13 cellular contexts compared by ENCODE assay signal in genomic region chr2:17975401-17975800, GRCh38.
DNase-seq lines count a peak whose midpoint lies in the region; ATAC-seq, FAIRE-seq and TF ChIP-seq lines count a peak whose summit lies in the region.
"Had no signal": no experiment of that assay in that cellular context is flagged by ENCODE, and none has a peak within 500 bp of the region (broad histone marks: within the 10 kb centered on the region; RNA-seq: fewer than 3 reads in every experiment).

No MANE protein-coding gene starts in this region.

- H4K5ac ChIP-seq in H9 (ENCODE audit: insufficient read length, low read depth, low read length): no peak overlapping the region

- H3K9ac ChIP-seq in H9 (ENCODE audit: extremely low read depth, insufficient read length, low read length) (no peak overlapping the region), mesenchymal stem cell (ENCODE audit: low read length) (no peak overlapping the region), stomach smooth muscle (ENCODE audit: low read length in 2 of 2) (no peak overlapping the region), PC-3 (ENCODE audit: low read length) (no peak overlapping the region)
- H3K9ac ChIP-seq: BLaER1 treated with 17β-estradiol and CSF1 and Interleukin-3, amounts not matched to agents 10 nM and 100 nM had no signal

- H3K4me3 ChIP-seq in ascending aorta (no peak overlapping the region), mesenchymal stem cell (ENCODE audit: insufficient read depth in 1 of 2, low read depth in 1 of 2, low read length in 2 of 2) (no peak overlapping the region), stomach smooth muscle (ENCODE audit: low read length in 2 of 2) (no peak overlapping the region), PC-3 (ENCODE audit: low read length) (no peak overlapping the region)
- H3K4me3 ChIP-seq: BLaER1 treated with 17β-estradiol and CSF1 and Interleukin-3, amounts not matched to agents 10 nM and 100 nM had no signal

- H2BK20ac ChIP-seq in H9 (ENCODE audit: low read depth, low read length, poor library complexity, severe bottlenecking): no peak overlapping the region

- H2BK120ac ChIP-seq in H9 (ENCODE audit: low read depth, low read length, poor library complexity, severe bottlenecking): no peak overlapping the region
- no peak overlapping the region for H2BK120ac ChIP-seq in mesenchymal stem cell (ENCODE audit: low read depth, low read length)

- H2BK12ac ChIP-seq in H9 (ENCODE audit: insufficient read length, low read depth, low read length) (no peak overlapping the region), mesenchymal stem cell (ENCODE audit: low read length in 2 of 2) (peak overlapping the region in 1 of 2 experiments; percentile 76)

- H3K36me3 ChIP-seq in ascending aorta (no peaks in the 10 kb centered on the region), mesenchymal stem cell (ENCODE audit: control insufficient read depth in 1 of 2, insufficient read depth in 2 of 2, low read depth in 1 of 2, low read length in 2 of 2) (no peaks in the 10 kb centered on the region), stomach smooth muscle (ENCODE audit: control insufficient read depth in 2 of 2, insufficient read depth in 2 of 2, low read length in 2 of 2) (no peaks in the 10 kb centered on the region), PC-3 (ENCODE audit: low read depth, low read length) (no peaks in the 10 kb centered on the region)
- H3K36me3 ChIP-seq: BLaER1 treated with 17β-estradiol and CSF1 and Interleukin-3, amounts not matched to agents 10 nM and 100 nM had no signal

- no peak for ATAC-seq in PC-3

- H4K91ac ChIP-seq in H9 (ENCODE audit: insufficient read length, low read depth, low read length) (no peak overlapping the region), mesenchymal stem cell (ENCODE audit: low read length) (no peak overlapping the region)

- no peak for FAIRE-seq in GM12892 (lab: Jason Lieb, UNC)
- FAIRE-seq: GM12891, H54 had no signal

- CTCF ChIA-PET in PC-3 (lab: Charles Lee): no interaction called here

- no peak overlapping the region for H3K4me3 Mint-ChIP-seq in H9
- H3K4me3 Mint-ChIP-seq: CD4-positive, CD25-positive, alpha-beta regulatory T cell had no signal

- H2AFZ ChIP-seq in H9 (ENCODE audit: low read length) (no peak overlapping the region), mesenchymal stem cell (ENCODE audit: low read depth, low read length) (no peak overlapping the region), PC-3 (ENCODE audit: low read length) (no peak overlapping the region)

- H4K8ac ChIP-seq in H9 (replicated peaks; ENCODE audit: insufficient read length, low read depth, low read length) (no peak overlapping the region), mesenchymal stem cell (ENCODE audit: low read length) (no peak overlapping the region)

- no CpG with 5 or more reads among the region's 2 CpGs for WGBS in H9 (ENCODE audit: extremely low coverage, insufficient read length, low lambda C conversion rate)
- WGBS in mesenchymal stem cell: 93% methylated on average over 1 of the region's 2 CpGs

- no peak overlapping the region for H3K18ac ChIP-seq in H9 (ENCODE audit: insufficient read length, low read depth, low read length)
- peak overlapping the region in 1 of 2 experiments; percentile 67 for H3K18ac ChIP-seq in mesenchymal stem cell (ENCODE audit: low read depth in 1 of 2, low read length in 2 of 2)

- intact Hi-C loops in ascending aorta (cut with DNase I) (loop anchor here (10.0 kb wide), 1 partner anchor 221 kb away; the partner anchor contains the start of genes GEN1 and SMC6), PC-3 (cut with micrococcal nuclease) (no loop called here)

- H2AK5ac ChIP-seq in H9 (ENCODE audit: insufficient read length, low read length): no peak overlapping the region
- H2AK5ac ChIP-seq in mesenchymal stem cell (ENCODE audit: low read length, severe bottlenecking): peak overlapping the region; percentile 3

- POLR2A ChIA-PET in PC-3 (lab: Charles Lee; ENCODE audit: unreplicated experiment): no interaction called here

- H3T11ph ChIP-seq in H9 (ENCODE audit: low read length): no peak overlapping the region

- no peak overlapping the region for H3K56ac ChIP-seq in H9 (ENCODE audit: insufficient read length, low read depth, low read length)

- H3K14ac ChIP-seq in H9 (ENCODE audit: insufficient read depth, low read length): 0 out of 2 replicates have a peak overlapping the region, but pooled peaks have one; percentile 55
- no peak overlapping the region for H3K14ac ChIP-seq in mesenchymal stem cell (ENCODE audit: low read length in 2 of 2)

- H3K23me2 ChIP-seq in H9 (ENCODE audit: insufficient read length, low read depth, low read length, poor library complexity, severe bottlenecking): no peaks in the 10 kb centered on the region

- H3F3A ChIP-seq in PC-3 (ENCODE audit: low read length, unreplicated experiment): no peaks in the 10 kb centered on the region

- H4K20me1 ChIP-seq in H9 (ENCODE audit: control insufficient read depth, insufficient read depth, insufficient read length) (no peaks in the 10 kb centered on the region), PC-3 (ENCODE audit: low read length) (no peaks in the 10 kb centered on the region)
- H4K20me1 ChIP-seq: BLaER1 treated with 17β-estradiol and CSF1 and Interleukin-3, amounts not matched to agents 10 nM and 100 nM had no signal

- H3K4me1 ChIP-seq in H9 (ENCODE audit: insufficient read depth, low read length) (no peaks in the 10 kb centered on the region), ascending aorta (peaks cover 0 to 23% of the 10 kb centered on the region in 2 donors), mesenchymal stem cell (ENCODE audit: control insufficient read depth, insufficient read depth, low read depth, low read length) (peaks cover 10% of the 10 kb centered on the region), stomach smooth muscle (ENCODE audit: control insufficient read depth, insufficient read depth, low read length) (peaks cover 20% of the 10 kb centered on the region), PC-3 (ENCODE audit: insufficient read depth, low read length) (peaks cover 13% of the 10 kb centered on the region)

- H3K23ac ChIP-seq in H9 (ENCODE audit: insufficient read length, low read depth, low read length) (no peak overlapping the region), mesenchymal stem cell (ENCODE audit: low read length in 2 of 2) (no peak overlapping the region)

- H3K4me1 Mint-ChIP-seq in H9: peaks cover 2 to 9% of the 10 kb centered on the region in 2 experiments; a peak in 3 of 4 replicates
- H3K4me1 Mint-ChIP-seq: CD4-positive, CD25-positive, alpha-beta regulatory T cell had no signal

- H3K36me3 Mint-ChIP-seq in H9 (ENCODE audit: insufficient read depth in 1 of 3, low read depth in 3 of 3): no peaks in the 10 kb centered on the region; a peak in 2 of 7 replicates
- H3K36me3 Mint-ChIP-seq: CD4-positive, CD25-positive, alpha-beta regulatory T cell had no signal

- H3K4me2 ChIP-seq in H9 (ENCODE audit: insufficient read depth, insufficient read length, low read length) (no peak overlapping the region), mesenchymal stem cell (ENCODE audit: low read length, poor library complexity, severe bottlenecking) (no peak overlapping the region), PC-3 (ENCODE audit: low read length) (no peak overlapping the region)
- H3K4me2 ChIP-seq: BLaER1 treated with 17β-estradiol and CSF1 and Interleukin-3, amounts not matched to agents 10 nM and 100 nM had no signal

- H3K9me3 Mint-ChIP-seq in H9: no peaks in the 10 kb centered on the region; a peak in 1 of 5 replicates

- H3K79me1 ChIP-seq in H9 (ENCODE audit: insufficient read depth, low read depth, low read length, poor library complexity, severe bottlenecking) (no peaks in the 10 kb centered on the region), mesenchymal stem cell (replicated peaks; ENCODE audit: low read length, poor library complexity, severe bottlenecking) (no peaks in the 10 kb centered on the region)

- H2BK5ac ChIP-seq in H9 (ENCODE audit: insufficient read length, low read length) (no peak overlapping the region), mesenchymal stem cell (ENCODE audit: low read depth, low read length, poor library complexity, severe bottlenecking) (no peak overlapping the region)

- H2BK15ac ChIP-seq in H9 (ENCODE audit: low read depth, low read length) (no peak overlapping the region), mesenchymal stem cell (ENCODE audit: low read depth, poor library complexity, severe bottlenecking) (no peak overlapping the region)

- no peaks in the 10 kb centered on the region for H3K9me2 ChIP-seq in PC-3 (replicated peaks; ENCODE audit: low read length)

- H3K4ac ChIP-seq in H9 (ENCODE audit: low read depth, low read length) (no peak overlapping the region), mesenchymal stem cell (ENCODE audit: low read depth in 1 of 2, low read length in 2 of 2) (no peak overlapping the region)

- DNase-seq in H9: no peak
- DNase-seq in ascending aorta (ENCODE audit: low spot score in 2 of 2): no peak
- DNase-seq in mesenchymal stem cell: no peak
- DNase-seq in effector CD8-positive, alpha-beta T cell (lab: John Stamatoyannopoulos, UW): no peak
- DNase-seq in PC-3: no peak
- DNase-seq in GM12892 (ENCODE audit: insufficient read length): no peak
- DNase-seq: ACHN; CD4-positive, CD25-positive, alpha-beta regulatory T cell; DMS53 had no signal

- no peak for TF ChIP-seq CTCF in H9 (conservative IDR thresholded peaks at IDR 0.05)
- no peak for TF ChIP-seq CTCF in ascending aorta (IDR thresholded peaks at IDR 0.05)
- TF ChIP-seq CTCF in PC-3 (conservative IDR thresholded peaks at IDR 0.05; ENCODE audit: low read depth, low read length): no peak

- H3K27ac ChIP-seq in H9 (ENCODE audit: insufficient read length, low read depth, low read length) (no peak overlapping the region), ascending aorta (peak overlapping the region; percentile 67 to 84), mesenchymal stem cell (ENCODE audit: low read length, poor library complexity, severe bottlenecking) (no peak overlapping the region), stomach smooth muscle (ENCODE audit: low read length) (peak overlapping the region; percentile 19), PC-3 (ENCODE audit: low read length) (no peak overlapping the region)
- H3K27ac ChIP-seq: BLaER1 treated with 17β-estradiol and CSF1 and Interleukin-3, amounts not matched to agents 10 nM and 100 nM had no signal

- H3K79me2 ChIP-seq in H9 (ENCODE audit: insufficient read depth, low read length): no peaks in the 10 kb centered on the region
- H3K79me2 ChIP-seq in PC-3 (ENCODE audit: low read length): no peaks in the 10 kb centered on the region

- no TSS peak for BruUV-seq in PC-3 (replicated peaks; lab: Mats Ljungman, UMichigan)

- H3K9me3 ChIP-seq in H9 (ENCODE audit: control insufficient read depth, low read depth, low read length) (no peaks in the 10 kb centered on the region), ascending aorta (peaks cover 0 to 4% of the 10 kb centered on the region in 2 donors), mesenchymal stem cell (ENCODE audit: control insufficient read depth, low read length) (no peaks in the 10 kb centered on the region), stomach smooth muscle (ENCODE audit: control insufficient read depth in 2 of 2, low read length in 2 of 2) (no peaks in the 10 kb centered on the region), PC-3 (ENCODE audit: low read length) (no peaks in the 10 kb centered on the region)

- H3K27me3 ChIP-seq in H9 (ENCODE audit: insufficient read depth, low read length) (no peaks in the 10 kb centered on the region), ascending aorta (no peaks in the 10 kb centered on the region), mesenchymal stem cell (ENCODE audit: control insufficient read depth in 1 of 2, insufficient read depth in 1 of 2, low read length in 2 of 2) (peaks cover 0 to 28% of the 10 kb centered on the region in 2 experiments), stomach smooth muscle (ENCODE audit: control insufficient read depth in 1 of 2, insufficient read depth in 2 of 2, low read length in 2 of 2) (no peaks in the 10 kb centered on the region), PC-3 (ENCODE audit: low read length) (no peaks in the 10 kb centered on the region)
- H3K27me3 ChIP-seq: BLaER1 treated with 17β-estradiol and CSF1 and Interleukin-3, amounts not matched to agents 10 nM and 100 nM had no signal

- no peak for TF ChIP-seq POLR2A in GM12892 (IDR thresholded peaks at IDR 0.05; ENCODE audit: low read depth, low read length)

- no peak overlapping the region for H3K27ac Mint-ChIP-seq in H9
- H3K27ac Mint-ChIP-seq: CD4-positive, CD25-positive, alpha-beta regulatory T cell had no signal

- no peaks in the 10 kb centered on the region; the same call in 1 of the 2 replicates for H3K27me3 Mint-ChIP-seq in H9 (ENCODE audit: low read depth)

Comparison
In these comparisons a context has a peak if more than half of its experiments do, and no peak if none do; other contexts are left out.
1. H3K27ac ChIP-seq: peak in ascending aorta (2 of 2) and stomach smooth muscle (single experiment); none in H9 (single experiment), mesenchymal stem cell (single experiment) and PC-3 (single experiment).